ENCODE assay signal across 1 cellular context in the genomic region with DNA sequence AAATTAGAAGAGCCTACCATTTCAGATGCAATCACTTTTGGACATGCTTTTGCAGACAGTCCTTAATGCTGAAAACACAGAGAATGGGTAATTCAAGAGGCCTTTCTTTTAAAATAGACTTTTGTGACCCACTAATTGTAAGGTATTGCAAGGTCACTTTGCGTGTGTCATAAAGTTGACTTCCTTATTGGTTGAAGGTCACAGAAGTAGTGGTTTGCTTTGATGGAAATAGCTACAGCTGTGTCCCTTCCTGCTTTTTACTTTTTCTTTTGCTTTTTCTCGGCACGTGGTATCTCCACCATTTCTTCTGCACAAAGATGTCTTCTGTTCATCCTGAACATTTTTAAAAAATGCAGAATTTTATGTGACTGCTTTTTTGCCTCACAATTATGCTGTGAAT.
TF ChIP-seq lines count a peak whose summit lies in the region.

No MANE protein-coding gene starts in this region.

TF ChIP-seq in endothelial cell of umbilical vein, 7 proteins besides CTCF, POLR2A, EP300 and RAD21 (continued from another document):
- TF ChIP-seq FOS (IDR thresholded peaks at IDR 0.05; ENCODE audit: borderline replicate concordance, insufficient read depth, low read length): no peak
